In the genomic region with DNA sequence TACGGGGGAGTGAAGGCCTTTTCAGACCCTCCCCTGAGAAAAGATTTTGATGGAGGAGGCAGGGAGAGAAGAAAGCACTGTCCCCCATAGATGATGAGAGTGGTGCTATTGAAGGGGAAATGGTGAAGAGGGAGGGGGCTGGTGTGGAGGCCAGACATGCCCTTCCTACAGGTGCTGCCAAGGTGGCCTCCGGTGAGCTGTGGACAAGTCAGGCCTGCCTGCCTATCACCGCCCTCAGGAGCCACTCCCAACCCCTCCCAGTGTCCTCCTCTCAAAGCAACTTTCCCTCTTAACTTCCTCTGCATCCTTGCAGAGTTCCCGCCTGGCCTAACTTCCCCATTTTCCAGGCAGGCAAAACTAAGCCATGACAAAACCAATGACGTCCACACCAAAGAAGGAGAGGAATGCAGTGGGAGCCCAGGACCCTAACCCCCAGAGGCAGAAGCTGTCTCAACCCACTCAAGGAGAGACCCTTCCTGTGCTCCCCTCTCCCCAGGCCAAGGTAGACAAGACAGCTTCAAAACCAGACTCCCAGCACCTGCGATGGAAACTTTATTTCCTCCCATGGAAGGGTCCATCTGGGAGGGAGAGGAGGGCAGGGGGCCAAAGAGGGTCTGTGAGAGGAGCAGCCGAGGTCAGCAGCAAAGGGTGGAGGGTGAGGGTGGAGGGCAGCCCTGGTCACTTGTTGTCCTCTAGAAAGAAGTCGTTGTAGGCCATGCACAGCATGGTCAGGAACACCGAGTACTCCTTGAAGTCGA, we compare ENCODE assay signal across 6 cellular contexts. TPM values are rescaled to one million over a fixed set of nuclear protein-coding genes. Genes with fewer than 3 reads are reported as not detected.
DNase-seq lines count a peak whose midpoint lies in the region; ATAC-seq and TF ChIP-seq lines count a peak whose summit lies in the region.

No MANE protein-coding gene starts in this region.

- no peak overlapping the region for H3K27ac Mint-ChIP-seq in chondrocyte (ENCODE audit: unreplicated experiment)

- H3K27me3 Mint-ChIP-seq in chondrocyte (ENCODE audit: low read depth), result no peaks in the 10 kb centered on the region

- no peak overlapping the region for H3K4me3 Mint-ChIP-seq in chondrocyte (ENCODE audit: unreplicated experiment)

- no peak for DNase-seq in AG10803 (ENCODE audit: low read depth)
- DNase-seq in WERI-Rb-1, result no peak
- DNase-seq in chondrocyte (ENCODE audit: low spot score), result no peak

- peak overlapping the region; percentile 100 for H3K4me3 ChIP-seq in AG10803 (ENCODE audit: low read length)
- peak overlapping the region; percentile 40 for H3K4me3 ChIP-seq in WERI-Rb-1 (ENCODE audit: low read depth, low read length)

- H3K36me3 ChIP-seq in WERI-Rb-1, result no peaks in the 10 kb centered on the region

- no peak for ATAC-seq in GM18498 (IDR thresholded peaks at IDR 0.05; ENCODE audit: unreplicated experiment)
- no peak for ATAC-seq in HG03521 (IDR thresholded peaks at IDR 0.05; ENCODE audit: unreplicated experiment)

- H3K27me3 ChIP-seq in WERI-Rb-1 (ENCODE audit: insufficient read depth, low read depth, severe bottlenecking), result no peaks in the 10 kb centered on the region
- no peaks in the 10 kb centered on the region for H3K27me3 ChIP-seq in layer of hippocampus (ENCODE audit: control insufficient read depth, insufficient read depth, low read length)

- H3K9me3 ChIP-seq in WERI-Rb-1 (ENCODE audit: severe bottlenecking), result no peaks in the 10 kb centered on the region

- no peaks in the 10 kb centered on the region for H3K36me3 Mint-ChIP-seq in chondrocyte (ENCODE audit: low read depth)

- H3K27ac ChIP-seq in WERI-Rb-1 (no peak overlapping the region), layer of hippocampus (ENCODE audit: low read depth, low read length) (peak overlapping the region; percentile 69)

- H3K4me1 Mint-ChIP-seq in chondrocyte (ENCODE audit: low read depth), result peaks cover 50% of the 10 kb centered on the region

- no peak for TF ChIP-seq CTCF in AG10803 (conservative IDR thresholded peaks at IDR 0.05; ENCODE audit: low read length)
- no peak for TF ChIP-seq CTCF in WERI-Rb-1 (IDR thresholded peaks at IDR 0.05; ENCODE audit: low read depth, low read length)
- no peak for TF ChIP-seq CTCF in chondrocyte (IDR thresholded peaks at IDR 0.05)

- H3K9me3 Mint-ChIP-seq in chondrocyte (ENCODE audit: low read depth), result no peaks in the 10 kb centered on the region

RNA-seq across cellular contexts. Expression of a gene that starts 1.0 kb away (rescaled TPM):
- 1.4 to 12.1 TPM (median 10.9 TPM) in 3 replicates for total RNA-seq in chondrocyte

RNA-seq across cellular contexts. Expression of a gene that starts 3.9 kb away (rescaled TPM):
- total RNA-seq in chondrocyte, result 0.47 to 0.94 TPM in 2 of 3 replicates, not detected in the other

RNA-seq across cellular contexts. Expression of a gene that starts 8.8 kb away (rescaled TPM):
- 331 to 404 TPM (median 388 TPM) in 3 replicates for total RNA-seq in chondrocyte

RNA-seq across cellular contexts. Expression of a gene that starts 12.3 kb away (rescaled TPM):
- 6.5 to 10.8 TPM (median 8.7 TPM) in 3 replicates for total RNA-seq in chondrocyte

RNA-seq across cellular contexts. Expression of a gene that starts 28.8 kb away (rescaled TPM):
- 15.4 to 22.2 TPM (median 18.9 TPM) in 3 replicates for total RNA-seq in chondrocyte
